ENCODE assay signal across 8 cellular contexts in genomic region chr11:60265373-60266214, GRCh38. TPM values are rescaled to one million over a fixed set of nuclear protein-coding genes. Genes with fewer than 3 reads are reported as not detected.
A peak's percentile ranks its signal among the peaks of the same experiment; 100 is the strongest.
DNase-seq lines count a peak whose midpoint lies in the region; ATAC-seq and TF ChIP-seq lines count a peak whose summit lies in the region.

No MANE protein-coding gene starts in this region.

- ATAC-seq in GM19351 (IDR thresholded peaks at IDR 0.05; ENCODE audit: unreplicated experiment): no peak

- WGBS in tibial nerve, 2 donors: 21 to 26% methylated on average over 4 of the region's 4 CpGs

- H3K4me1 ChIP-seq in adipocyte (ENCODE audit: control insufficient read depth, insufficient read depth, low read length) (no peaks in the 10 kb centered on the region), tibial nerve (no peaks in the 10 kb centered on the region)

- H3K9ac ChIP-seq in adipocyte (ENCODE audit: low read length): no peak overlapping the region

- no peak overlapping the region for H3K27ac ChIP-seq in C4-2B
- no peak overlapping the region for H3K27ac ChIP-seq in tibial nerve

- H3K9me3 ChIP-seq in adipocyte (ENCODE audit: control insufficient read depth, low read length): peaks cover 11% of the 10 kb centered on the region
- H3K9me3 ChIP-seq in tibial nerve: peaks cover 0 to 7% (median 0%) of the 10 kb centered on the region in 4 donors

- TF ChIP-seq CTCF in C4-2B (conservative IDR thresholded peaks at IDR 0.05) (peak; percentile 80), GM12872 (IDR thresholded peaks at IDR 0.05; ENCODE audit: insufficient read depth, low read depth, low read length) (peak; percentile 64), NB4 (IDR thresholded peaks at IDR 0.05; ENCODE audit: low read depth, low read length) (peak; percentile 43), tibial nerve (IDR thresholded peaks at IDR 0.05) (peak; percentile 41 to 60 (median 54))

- H3K36me3 ChIP-seq in adipocyte (ENCODE audit: control insufficient read depth, insufficient read depth, low read length, severe bottlenecking) (no peaks in the 10 kb centered on the region), tibial nerve (no peaks in the 10 kb centered on the region)

- DNase-seq in NB4 (ENCODE audit: low read depth) (peak; percentile 64), adipocyte (ENCODE audit: low read depth) (peak; percentile 50), iris pigment epithelial cell (ENCODE audit: low read depth) (peak; percentile 24), tibial nerve (ENCODE audit: low spot score in 2 of 2) (peak in 1 of 2 donors; percentile 72)
- DNase-seq in activated CD8-positive, alpha-beta memory T cell treated with anti-CD3 and anti-CD28 coated beads, Interleukin-2, amount 50 U/mL, for 48 hours: no peak

- no peak for TF ChIP-seq EP300 in tibial nerve (IDR thresholded peaks at IDR 0.05)

- no peak overlapping the region for H3K4me3 ChIP-seq in NB4 (ENCODE audit: low read depth, low read length)
- H3K4me3 ChIP-seq in adipocyte (ENCODE audit: low read length): no peak overlapping the region
- H3K4me3 ChIP-seq in tibial nerve: no peak overlapping the region

- no peaks in the 10 kb centered on the region for H3K27me3 ChIP-seq in adipocyte (replicated peaks; ENCODE audit: control insufficient read depth, insufficient read depth, low read length)
- peaks cover 0 to 3% of the 10 kb centered on the region in 2 donors for H3K27me3 ChIP-seq in tibial nerve

- no peak for TF ChIP-seq POLR2A in NB4 (IDR thresholded peaks at IDR 0.05; ENCODE audit: extremely low read depth, insufficient read length)
- TF ChIP-seq POLR2A in tibial nerve (IDR thresholded peaks at IDR 0.05): no peak

RNA-seq across cellular contexts. Expression of gene MS4A4A, which starts 14.9 kb away (rescaled TPM):
- total RNA-seq in tibial nerve: 10 to 100 TPM; 27.8 to 55.8 (median 38.3) TPM

RNA-seq across cellular contexts. Expression of gene MS4A4E, which starts 22.7 kb away (rescaled TPM):
- 10 to 100 TPM in 3 of 4 donors, 1 to 10 TPM in 1; 4.8 to 15.9 (median 13.2) TPM for total RNA-seq in tibial nerve
